ENCODE assay signal across 7 cellular contexts in the genomic region with DNA sequence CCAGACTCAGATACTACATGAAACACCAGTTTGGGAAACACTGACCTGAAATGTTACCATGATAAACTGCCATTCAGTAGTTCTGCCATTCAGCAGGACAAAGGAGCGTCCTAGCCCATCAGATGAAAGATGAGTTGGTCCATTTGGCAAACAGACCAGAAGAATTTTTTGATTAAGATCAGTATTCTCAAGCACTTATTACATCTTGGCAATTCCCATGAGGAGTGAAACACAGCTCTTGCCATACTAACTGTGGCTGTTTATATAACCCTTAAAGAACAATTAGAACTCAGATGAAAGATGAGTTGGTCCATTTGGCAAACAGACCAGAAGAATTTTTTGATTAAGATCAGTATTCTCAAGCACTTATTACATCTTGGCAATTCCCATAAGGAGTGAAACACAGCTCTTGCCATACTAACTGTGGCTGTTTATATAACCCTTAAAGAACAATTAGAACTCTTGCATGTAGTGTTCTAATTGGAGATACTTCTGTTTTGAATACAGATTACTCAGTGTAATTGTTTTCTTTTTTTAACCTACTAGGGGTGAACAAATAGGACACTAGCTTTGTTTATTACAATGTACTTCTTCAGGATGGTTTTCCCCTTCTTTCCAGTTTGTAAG.
DNase-seq lines count a peak whose midpoint lies in the region; ATAC-seq, FAIRE-seq and TF ChIP-seq lines count a peak whose summit lies in the region.
"Not testable (repeated sequence)": the region's sequence is repeated elsewhere in the genome, so short reads cannot be mapped to it uniquely, and the experiment has no call there.

No MANE protein-coding gene starts in this region.

- POLR2A ChIA-PET in SK-N-SH (lab: Yijun Ruan, JAX); endothelial cell of umbilical vein (lab: Charles Lee): not testable (repeated sequence)

- not testable (repeated sequence) for H3K36me3 ChIP-seq in SK-N-SH (replicated peaks in 1 of 2; ENCODE audit: control insufficient read depth in 1 of 2, insufficient read depth in 2 of 2, low read length in 1 of 2); endothelial cell of umbilical vein (ENCODE audit: control insufficient read depth in 2 of 2, extremely low read depth in 1 of 2, insufficient read depth in 2 of 2, low read length in 2 of 2); heart left ventricle; parathyroid adenoma (ENCODE audit: control insufficient read depth, insufficient read depth, low read length)

- WGBS in SK-N-SH (ENCODE audit: low lambda C conversion rate), result 5% methylated on average over 1 of the region's 1 CpG
- WGBS in heart left ventricle, 4 donors, result 61 to 74% (median 65%) methylated on average over 1 of the region's 1 CpG

- H3K4me1 ChIP-seq in SK-N-SH (ENCODE audit: control insufficient read depth in 1 of 2, insufficient read depth in 2 of 2, low read depth in 1 of 2, low read length in 1 of 2); endothelial cell of umbilical vein (ENCODE audit: control insufficient read depth, extremely low read depth, insufficient read depth, low read length); parathyroid adenoma: not testable (repeated sequence)
- H3K4me1 ChIP-seq in heart left ventricle, result peaks cover 0 to 11% (median 0%) of the 10 kb centered on the region in 12 donors

- H2AFZ ChIP-seq in SK-N-SH (ENCODE audit: low read depth); endothelial cell of umbilical vein (ENCODE audit: low read depth, low read length); parathyroid adenoma: not testable (repeated sequence)

- intact Hi-C loops in endothelial cell of umbilical vein (cut with micrococcal nuclease); heart left ventricle (cut with DNase I): not testable (repeated sequence)

- not testable (repeated sequence) for H3K9me1 ChIP-seq in endothelial cell of umbilical vein (replicated peaks; ENCODE audit: control insufficient read depth, extremely low read depth, insufficient read depth, low read length)

- not testable (repeated sequence) for H3K79me2 ChIP-seq in SK-N-SH (ENCODE audit: insufficient read depth); endothelial cell of umbilical vein (ENCODE audit: control insufficient read depth, insufficient read depth, low read length); parathyroid adenoma

- not testable (repeated sequence) for H3K9ac ChIP-seq in SK-N-SH; endothelial cell of umbilical vein (replicated peaks; ENCODE audit: extremely low read depth, insufficient read depth, low read length); parathyroid adenoma

- H3K4me3 ChIP-seq in SK-N-SH (ENCODE audit: low read depth in 2 of 2, low read length in 1 of 2); cardiac fibroblast (replicated peaks in 1 of 2; ENCODE audit: low read depth in 2 of 2, low read length in 2 of 2); endothelial cell of umbilical vein (replicated peaks in 1 of 3; ENCODE audit: insufficient read depth in 1 of 3, low read depth in 1 of 3, low read length in 3 of 3); heart left ventricle; parathyroid adenoma (ENCODE audit: low read depth, low read length): not testable (repeated sequence)

- peak; percentile 68 for FAIRE-seq in endothelial cell of umbilical vein (lab: Jason Lieb, UNC)

- not testable (repeated sequence) for TF ChIP-seq RAD21 in SK-N-SH (IDR thresholded peaks at IDR 0.05; ENCODE audit: low read length)

- H3F3A ChIP-seq in SK-N-SH (replicated peaks; ENCODE audit: insufficient read depth), result peaks cover 11% of the 10 kb centered on the region

- H3K27ac ChIP-seq in SK-N-SH (ENCODE audit: low read depth in 2 of 2, low read length in 1 of 2), result peak overlapping the region in 1 of 2 experiments; percentile 59; a peak in 1 of 4 replicates
- not testable (repeated sequence) for H3K27ac ChIP-seq in endothelial cell of umbilical vein (ENCODE audit: insufficient read depth, low read depth, low read length); parathyroid adenoma
- peak overlapping the region in 1 of 12 donors; percentile 9 for H3K27ac ChIP-seq in heart left ventricle

- H4K20me1 ChIP-seq in SK-N-SH (ENCODE audit: insufficient read depth); endothelial cell of umbilical vein (replicated peaks; ENCODE audit: control insufficient read depth, extremely low read depth, insufficient read depth, low read length): not testable (repeated sequence)

- TF ChIP-seq POLR2A in endothelial cell of umbilical vein (IDR thresholded peaks at IDR 0.05; ENCODE audit: low read depth, low read length); heart left ventricle (IDR thresholded peaks at IDR 0.05): not testable (repeated sequence)

- not testable (repeated sequence) for H3K4me2 ChIP-seq in SK-N-SH; endothelial cell of umbilical vein (ENCODE audit: insufficient read depth, low read length)
- peak overlapping the region; percentile 1 for H3K4me2 ChIP-seq in parathyroid adenoma (ENCODE audit: low read length)

- peak in 3 of 4 donors; percentile 24 to 42 (median 37) for ATAC-seq in heart left ventricle

- not testable (repeated sequence) for H3K9me2 ChIP-seq in SK-N-SH

- TF ChIP-seq EP300 in SK-N-SH (IDR thresholded peaks at IDR 0.05; ENCODE audit: borderline replicate concordance in 1 of 2, low read depth in 1 of 2, low read length in 1 of 2), result not testable (repeated sequence)

- H3K9me3 ChIP-seq in SK-N-SH; endothelial cell of umbilical vein (replicated peaks; ENCODE audit: control insufficient read depth, insufficient read depth, low read length); heart left ventricle; parathyroid adenoma (ENCODE audit: control insufficient read depth, low read length): not testable (repeated sequence)

- not testable (repeated sequence) for H3K27me3 ChIP-seq in SK-N-SH (ENCODE audit: insufficient read depth); endothelial cell of umbilical vein (ENCODE audit: control insufficient read depth in 2 of 2, insufficient read depth in 2 of 2, low read length in 2 of 2); heart left ventricle; parathyroid adenoma (ENCODE audit: control insufficient read depth, insufficient read depth, low read length)

- dilution Hi-C loops in endothelial cell of umbilical vein (cut with MboI; ENCODE audit: extremely low pct_ligation_motif_present, low sequenced_read_pairs), result not testable (repeated sequence)

- not testable (repeated sequence) for BruUV-seq in endothelial cell of umbilical vein (replicated peaks; lab: Mats Ljungman, UMichigan)

- CTCF ChIA-PET in SK-N-SH (lab: Yijun Ruan, JAX) (interaction anchor here (1.0 to 2.1 kb wide), 3 partner anchors 12 to 145 kb away, joined by 3 to 8 read pairs (median 6); no protein-coding TSS in a partner anchor), endothelial cell of umbilical vein (lab: Charles Lee) (interaction anchor here (1.0 kb wide), 1 partner anchor 242 kb away, joined by 3 read pairs; no protein-coding TSS in a partner anchor)

- DNase-seq in EH (ENCODE audit: low read depth), result peak; percentile 21
- peak; percentile 16 for DNase-seq in NCI-H1105 treated with DMSO at 0.1 percent for 48 hours (lab: John Stamatoyannopoulos, UW)
- not testable (repeated sequence) for DNase-seq in SK-N-SH, heart left ventricle
- DNase-seq in cardiac fibroblast (ENCODE audit: low read depth in 2 of 2), result peak; percentile 13 to 15
- peak; percentile 40 for DNase-seq in endothelial cell of umbilical vein (ENCODE audit: low read depth, low spot score)

- TF ChIP-seq CTCF in SK-N-SH (IDR thresholded peaks at IDR 0.05); cardiac fibroblast (IDR thresholded peaks at IDR 0.05; ENCODE audit: low read depth, low read length); endothelial cell of umbilical vein (IDR thresholded peaks at IDR 0.05; ENCODE audit: extremely low read depth in 1 of 2, insufficient read depth in 1 of 2, low read depth in 1 of 2, low read length in 2 of 2); heart left ventricle (IDR thresholded peaks at IDR 0.05); parathyroid adenoma (IDR thresholded peaks at IDR 0.05): not testable (repeated sequence)

TF ChIP-seq in SK-N-SH, 30 proteins besides CTCF, POLR2A, EP300 and RAD21 (continues in another document):
- TF ChIP-seq, protein P1, sequence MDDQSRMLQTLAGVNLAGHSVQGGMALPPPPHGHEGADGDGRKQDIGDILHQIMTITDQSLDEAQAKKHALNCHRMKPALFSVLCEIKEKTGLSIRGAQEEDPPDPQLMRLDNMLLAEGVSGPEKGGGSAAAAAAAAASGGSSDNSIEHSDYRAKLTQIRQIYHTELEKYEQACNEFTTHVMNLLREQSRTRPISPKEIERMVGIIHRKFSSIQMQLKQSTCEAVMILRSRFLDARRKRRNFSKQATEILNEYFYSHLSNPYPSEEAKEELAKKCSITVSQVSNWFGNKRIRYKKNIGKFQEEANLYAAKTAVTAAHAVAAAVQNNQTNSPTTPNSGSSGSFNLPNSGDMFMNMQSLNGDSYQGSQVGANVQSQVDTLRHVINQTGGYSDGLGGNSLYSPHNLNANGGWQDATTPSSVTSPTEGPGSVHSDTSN (IDR thresholded peaks at IDR 0.05), result peak; percentile 58
- TF ChIP-seq TCF12 (IDR thresholded peaks at IDR 0.05), result peak; percentile 65; the same call in 1 of the 2 replicates
